1 cellular context compared by ENCODE assay signal in the genomic region with DNA sequence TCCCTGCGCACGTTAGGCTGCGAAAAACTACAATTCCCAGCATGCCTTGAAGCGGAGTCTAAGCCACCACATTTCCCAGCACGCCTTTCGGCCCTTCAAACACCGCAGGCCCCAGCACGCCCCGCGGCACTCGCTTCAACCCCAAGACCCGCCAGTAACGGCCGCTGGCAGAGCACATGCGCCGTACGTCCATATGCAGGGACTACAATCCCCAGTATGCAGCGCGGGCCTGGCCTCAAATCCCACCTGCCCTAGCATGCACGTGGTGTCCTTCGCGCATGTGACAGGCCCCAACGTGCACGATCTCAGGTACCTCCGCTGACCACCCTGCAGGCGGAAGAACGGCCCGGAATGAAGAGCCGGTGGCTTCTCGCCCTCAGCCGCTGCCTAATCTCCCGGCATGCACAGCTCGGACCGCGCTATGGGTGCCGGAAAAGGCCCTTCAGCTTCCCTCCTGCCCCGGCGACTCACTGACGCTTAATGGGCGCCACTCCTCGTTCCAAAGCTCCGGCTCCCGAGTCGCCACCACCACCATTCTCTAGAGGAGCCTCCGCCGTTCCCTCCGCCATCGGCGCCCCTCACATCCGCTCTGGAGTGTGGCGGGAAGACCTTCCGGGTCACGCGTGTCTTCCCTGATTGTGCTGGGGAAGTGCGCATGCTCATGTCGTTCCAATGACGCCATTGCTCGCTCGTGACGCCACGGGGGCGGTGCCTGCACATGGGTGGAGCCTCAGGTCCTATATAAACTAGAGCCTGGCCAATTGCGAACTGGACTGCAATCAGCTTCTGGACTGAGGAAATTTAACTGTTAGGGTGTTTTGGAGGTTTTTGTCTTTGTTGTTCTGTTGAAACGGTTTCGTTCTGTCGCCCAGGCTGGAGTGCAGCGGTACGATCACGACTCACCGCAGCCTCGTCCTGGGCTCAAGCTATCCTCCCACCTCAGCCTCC.
TF ChIP-seq lines count a peak whose summit lies in the region.

A gene with protein sequence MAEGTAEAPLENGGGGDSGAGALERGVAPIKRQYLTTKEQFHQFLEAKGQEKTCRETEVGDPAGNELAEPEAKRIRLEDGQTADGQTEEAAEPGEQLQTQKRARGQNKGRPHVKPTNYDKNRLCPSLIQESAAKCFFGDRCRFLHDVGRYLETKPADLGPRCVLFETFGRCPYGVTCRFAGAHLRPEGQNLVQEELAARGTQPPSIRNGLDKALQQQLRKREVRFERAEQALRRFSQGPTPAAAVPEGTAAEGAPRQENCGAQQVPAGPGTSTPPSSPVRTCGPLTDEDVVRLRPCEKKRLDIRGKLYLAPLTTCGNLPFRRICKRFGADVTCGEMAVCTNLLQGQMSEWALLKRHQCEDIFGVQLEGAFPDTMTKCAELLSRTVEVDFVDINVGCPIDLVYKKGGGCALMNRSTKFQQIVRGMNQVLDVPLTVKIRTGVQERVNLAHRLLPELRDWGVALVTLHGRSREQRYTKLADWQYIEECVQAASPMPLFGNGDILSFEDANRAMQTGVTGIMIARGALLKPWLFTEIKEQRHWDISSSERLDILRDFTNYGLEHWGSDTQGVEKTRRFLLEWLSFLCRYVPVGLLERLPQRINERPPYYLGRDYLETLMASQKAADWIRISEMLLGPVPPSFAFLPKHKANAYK (minus strand): TSS at position 591 of the 948 bp plus-strand sequence. CDS start 22 bp downstream, at position 569.

TF ChIP-seq in HCT116, 20 proteins besides CTCF, POLR2A, EP300 and RAD21 (continued from another document):
- TF ChIP-seq MAX (IDR thresholded peaks at IDR 0.05) = peak; percentile 99
- TF ChIP-seq, protein P1, sequence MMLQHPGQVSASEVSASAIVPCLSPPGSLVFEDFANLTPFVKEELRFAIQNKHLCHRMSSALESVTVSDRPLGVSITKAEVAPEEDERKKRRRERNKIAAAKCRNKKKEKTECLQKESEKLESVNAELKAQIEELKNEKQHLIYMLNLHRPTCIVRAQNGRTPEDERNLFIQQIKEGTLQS (IDR thresholded peaks at IDR 0.05) = no peak
- peak; percentile 98 for TF ChIP-seq TCF7L2 (IDR thresholded peaks at IDR 0.05; ENCODE audit: borderline replicate concordance, extremely low read depth, insufficient read depth, insufficient read length)
- TF ChIP-seq ZFX (IDR thresholded peaks at IDR 0.05) = peak; percentile 66; the same call in 1 of the 2 replicates
- TF ChIP-seq ZNF274 (IDR thresholded peaks at IDR 0.05; ENCODE audit: low read depth, low read length) = no peak
- 0 out of 2 replicates have a peak, but pooled peaks have one; percentile 74 for TF ChIP-seq CBX3 (IDR thresholded peaks at IDR 0.05; ENCODE audit: low read depth)
- TF ChIP-seq SP1 (IDR thresholded peaks at IDR 0.05; ENCODE audit: low read depth) = peak; percentile 70
- TF ChIP-seq, protein P2, sequence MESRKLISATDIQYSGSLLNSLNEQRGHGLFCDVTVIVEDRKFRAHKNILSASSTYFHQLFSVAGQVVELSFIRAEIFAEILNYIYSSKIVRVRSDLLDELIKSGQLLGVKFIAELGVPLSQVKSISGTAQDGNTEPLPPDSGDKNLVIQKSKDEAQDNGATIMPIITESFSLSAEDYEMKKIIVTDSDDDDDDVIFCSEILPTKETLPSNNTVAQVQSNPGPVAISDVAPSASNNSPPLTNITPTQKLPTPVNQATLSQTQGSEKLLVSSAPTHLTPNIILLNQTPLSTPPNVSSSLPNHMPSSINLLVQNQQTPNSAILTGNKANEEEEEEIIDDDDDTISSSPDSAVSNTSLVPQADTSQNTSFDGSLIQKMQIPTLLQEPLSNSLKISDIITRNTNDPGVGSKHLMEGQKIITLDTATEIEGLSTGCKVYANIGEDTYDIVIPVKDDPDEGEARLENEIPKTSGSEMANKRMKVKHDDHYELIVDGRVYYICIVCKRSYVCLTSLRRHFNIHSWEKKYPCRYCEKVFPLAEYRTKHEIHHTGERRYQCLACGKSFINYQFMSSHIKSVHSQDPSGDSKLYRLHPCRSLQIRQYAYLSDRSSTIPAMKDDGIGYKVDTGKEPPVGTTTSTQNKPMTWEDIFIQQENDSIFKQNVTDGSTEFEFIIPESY (IDR thresholded peaks at IDR 0.05; ENCODE audit: extremely low read depth, insufficient replicate concordance, low read length) = peak; percentile 65
- peak; percentile 81 for TF ChIP-seq POLR2AphosphoS5 (IDR thresholded peaks at IDR 0.05; ENCODE audit: low read depth, low read length)
- peak; percentile 82; the same call in 1 of the 2 replicates for TF ChIP-seq SIN3A (IDR thresholded peaks at IDR 0.05; ENCODE audit: low read depth)
- TF ChIP-seq YY1 (IDR thresholded peaks at IDR 0.05; ENCODE audit: extremely low read depth, insufficient replicate concordance, low read depth, low read length) = peak; percentile 54
